Comparison of ENCODE assay signal across 11 cellular contexts in genomic region chr17:75049057-75049456, GRCh38. TPM values are rescaled to one million over a fixed set of nuclear protein-coding genes. Genes with fewer than 3 reads are reported as not detected.
DNase-seq lines count a peak whose midpoint lies in the region; ATAC-seq and TF ChIP-seq lines count a peak whose summit lies in the region.
"Had no signal": no experiment of that assay in that cellular context is flagged by ENCODE, and none has a peak within 500 bp of the region (broad histone marks: within the 10 kb centered on the region; RNA-seq: fewer than 3 reads in every experiment).

No MANE protein-coding gene starts in this region.

- CTCF ChIA-PET in PC-3 (lab: Charles Lee), result interaction anchor here (0.6 to 1.3 kb wide), 6 partner anchors 7 to 87 kb away, joined by 3 to 6 read pairs (median 3); no protein-coding TSS in a partner anchor

- H3K79me2 ChIP-seq in DND-41 (ENCODE audit: insufficient read depth, low read length), result peaks cover 44% of the 10 kb centered on the region
- H3K79me2 ChIP-seq in PC-3 (ENCODE audit: low read length), result peaks cover 46% of the 10 kb centered on the region

- ATAC-seq in DND-41 (ENCODE audit: insufficient read depth, low read depth) (no peak), PC-3 (no peak), HG02852 (IDR thresholded peaks at IDR 0.05; ENCODE audit: unreplicated experiment) (no peak)
- no peak for ATAC-seq in activated naive CD4-positive, alpha-beta T cell treated with anti-CD3 and anti-CD28 coated beads, Interleukin-2, amount 50 U/mL, for 72 hours

- no peak overlapping the region for H3K27ac Mint-ChIP-seq in progenitor cell of endocrine pancreas
- no peak overlapping the region for H3K27ac Mint-ChIP-seq in activated naive CD4-positive, alpha-beta T cell treated with anti-CD3 and anti-CD28 coated beads, Interleukin-2, amount 50 U/mL, for 72 hours
- H3K27ac Mint-ChIP-seq: activated B cell treated with CpG ODN at 0.5 μM for 24 hours had no signal

- H3K9ac ChIP-seq in DND-41 (ENCODE audit: low read depth, low read length) (no peak overlapping the region), PC-3 (ENCODE audit: low read length) (no peak overlapping the region)

- no peaks in the 10 kb centered on the region for H3K9me2 ChIP-seq in PC-3 (replicated peaks; ENCODE audit: low read length)

- POLR2A ChIA-PET in PC-3 (lab: Charles Lee; ENCODE audit: unreplicated experiment), result interaction anchor here (0.6 to 1.0 kb wide), 2 partner anchors 12 to 19 kb away, joined by 3 to 30 read pairs; no protein-coding TSS in a partner anchor

- H3F3A ChIP-seq in PC-3 (ENCODE audit: low read length, unreplicated experiment), result no peaks in the 10 kb centered on the region

- peak overlapping the region; percentile 94 for H3K4me3 Mint-ChIP-seq in progenitor cell of endocrine pancreas (ENCODE audit: low read depth)
- H3K4me3 Mint-ChIP-seq: memory B cell had no signal

- H4K20me1 ChIP-seq in DND-41 (ENCODE audit: insufficient read depth, low read length) (no peaks in the 10 kb centered on the region), PC-3 (ENCODE audit: low read length) (no peaks in the 10 kb centered on the region)

- H3K36me3 Mint-ChIP-seq in progenitor cell of endocrine pancreas (ENCODE audit: insufficient read depth), result peaks cover 10% of the 10 kb centered on the region
- peaks cover 11 to 23% of the 10 kb centered on the region in 2 donors for H3K36me3 Mint-ChIP-seq in activated naive CD4-positive, alpha-beta T cell treated with anti-CD3 and anti-CD28 coated beads, Interleukin-2, amount 50 U/mL, for 72 hours

- BruUV-seq in PC-3 (replicated peaks; lab: Mats Ljungman, UMichigan), result no TSS peak

- TF ChIP-seq CTCF in DND-41 (IDR thresholded peaks at IDR 0.05; ENCODE audit: borderline replicate concordance, extremely low read depth, low read length, poor library complexity, severe bottlenecking) (no peak), PC-3 (conservative IDR thresholded peaks at IDR 0.05; ENCODE audit: low read depth, low read length) (no peak), progenitor cell of endocrine pancreas (IDR thresholded peaks at IDR 0.05; ENCODE audit: unreplicated experiment) (no peak)

- H3K27me3 ChIP-seq in DND-41 (ENCODE audit: insufficient read depth, low read length, poor library complexity) (no peaks in the 10 kb centered on the region), PC-3 (ENCODE audit: low read length) (no peaks in the 10 kb centered on the region)
- H3K27me3 ChIP-seq: MG63 had no signal

- no peak overlapping the region for H3K27ac ChIP-seq in DND-41 (ENCODE audit: low read length)
- no peak overlapping the region for H3K27ac ChIP-seq in PC-3 (ENCODE audit: low read length)
- H3K27ac ChIP-seq in epithelial cell of prostate, result peak overlapping the region; percentile 3

- no peaks in the 10 kb centered on the region for H3K9me3 Mint-ChIP-seq in progenitor cell of endocrine pancreas (ENCODE audit: low read depth)
- no peaks in the 10 kb centered on the region for H3K9me3 Mint-ChIP-seq in activated naive CD4-positive, alpha-beta T cell treated with anti-CD3 and anti-CD28 coated beads, Interleukin-2, amount 50 U/mL, for 72 hours
- H3K9me3 Mint-ChIP-seq: activated B cell treated with CpG ODN at 0.5 μM for 24 hours, memory B cell had no signal

- H3K27me3 Mint-ChIP-seq in progenitor cell of endocrine pancreas, result no peaks in the 10 kb centered on the region
- H3K27me3 Mint-ChIP-seq: activated B cell treated with CpG ODN at 0.5 μM for 24 hours, memory B cell had no signal

- H2AFZ ChIP-seq in DND-41 (ENCODE audit: low read depth, low read length) (no peak overlapping the region), PC-3 (ENCODE audit: low read length) (no peak overlapping the region)

- peak overlapping the region; percentile 90; the same call in 1 of the 2 replicates for H3K4me2 ChIP-seq in DND-41 (ENCODE audit: insufficient read depth, low read length)
- H3K4me2 ChIP-seq in PC-3 (ENCODE audit: low read length), result peak overlapping the region; percentile 95

- H3K4me3 ChIP-seq in DND-41 (ENCODE audit: low read depth in 1 of 2, low read length in 2 of 2) (no peak overlapping the region), PC-3 (ENCODE audit: low read length) (peak overlapping the region; percentile 99)

- H3K9me3 ChIP-seq in DND-41 (ENCODE audit: insufficient read depth, low read length, severe bottlenecking) (no peaks in the 10 kb centered on the region), PC-3 (ENCODE audit: low read length) (no peaks in the 10 kb centered on the region)
- H3K9me3 ChIP-seq: MG63 had no signal

- DNase-seq in DND-41 (no peak), PC-3 (no peak), epithelial cell of prostate (ENCODE audit: low read depth, low spot score) (no peak), progenitor cell of endocrine pancreas (ENCODE audit: low spot score, unreplicated experiment) (no peak)
- no peak for DNase-seq in activated naive CD4-positive, alpha-beta T cell treated with anti-CD3 and anti-CD28 coated beads, Interleukin-2, amount 50 U/mL, for 16 hours
- DNase-seq in activated naive CD4-positive, alpha-beta T cell treated with anti-CD3 and anti-CD28 coated beads, Interleukin-2, amount 50 U/mL, for 72 hours (ENCODE audit: low spot score in 2 of 2), result no peak
- DNase-seq: activated B cell treated with CpG ODN at 0.5 μM for 24 hours, SIG-M5 had no signal

- H3K36me3 ChIP-seq in DND-41 (ENCODE audit: insufficient read depth, low read length), result peaks cover 29% of the 10 kb centered on the region
- H3K36me3 ChIP-seq in PC-3 (ENCODE audit: low read depth, low read length), result peaks cover 23% of the 10 kb centered on the region; the same call in 1 of the 2 replicates

- intact Hi-C loops in PC-3 (cut with micrococcal nuclease), result no loop called here

- H3K4me1 Mint-ChIP-seq in progenitor cell of endocrine pancreas (ENCODE audit: low read depth), result peaks cover 23% of the 10 kb centered on the region

- H3K4me1 ChIP-seq in DND-41 (ENCODE audit: insufficient read depth, low read length), result peaks cover 29% of the 10 kb centered on the region
- peaks cover 13% of the 10 kb centered on the region for H3K4me1 ChIP-seq in PC-3 (ENCODE audit: insufficient read depth, low read length)

RNA-seq across cellular contexts. Expression of gene KCTD2, which starts 2.0 kb away (rescaled TPM):
- 23.8 and 28.0 TPM in 2 replicates for total RNA-seq in PC-3 (2014; rRNA removed)
- total RNA-seq in progenitor cell of endocrine pancreas, result 24.9 and 27.1 TPM in 2 replicates
- total RNA-seq in activated naive CD4-positive, alpha-beta T cell treated with anti-CD3 and anti-CD28 coated beads, Interleukin-2, amount 50 U/mL, for 72 hours, result 10 to 100 TPM; 17.4 to 19.4 TPM

RNA-seq across cellular contexts. Expression of gene ATP5PD, which starts 2.3 kb away (rescaled TPM):
- total RNA-seq in PC-3 (2014; rRNA removed) (361 and 374 TPM in 2 replicates), progenitor cell of endocrine pancreas (160 and 163 TPM in 2 replicates)
- 100 to 1,000 TPM; 193 to 218 TPM for total RNA-seq in activated naive CD4-positive, alpha-beta T cell treated with anti-CD3 and anti-CD28 coated beads, Interleukin-2, amount 50 U/mL, for 72 hours

RNA-seq across cellular contexts. Expression of gene MRPL58, which starts 36.6 kb away (rescaled TPM):
- total RNA-seq in PC-3 (2014; rRNA removed) (151 and 195 TPM in 2 replicates), progenitor cell of endocrine pancreas (26.5 and 26.8 TPM in 2 replicates)
- total RNA-seq in activated naive CD4-positive, alpha-beta T cell treated with anti-CD3 and anti-CD28 coated beads, Interleukin-2, amount 50 U/mL, for 72 hours, result 10 to 100 TPM; 29.8 to 48.1 TPM

RNA-seq across cellular contexts. Expression of gene SLC16A5, which starts 38.7 kb away (rescaled TPM):
- 1.2 and 1.6 TPM in 2 replicates for total RNA-seq in PC-3 (2014; rRNA removed)
- total RNA-seq in progenitor cell of endocrine pancreas, result 16.0 and 16.9 TPM in 2 replicates
- total RNA-seq in activated naive CD4-positive, alpha-beta T cell treated with anti-CD3 and anti-CD28 coated beads, Interleukin-2, amount 50 U/mL, for 72 hours, result 10 to 100 TPM in 1 of 2 donors, 1 to 10 TPM in 1; 6.0 to 10.9 TPM
